1 cellular context compared by ENCODE assay signal in the genomic region with DNA sequence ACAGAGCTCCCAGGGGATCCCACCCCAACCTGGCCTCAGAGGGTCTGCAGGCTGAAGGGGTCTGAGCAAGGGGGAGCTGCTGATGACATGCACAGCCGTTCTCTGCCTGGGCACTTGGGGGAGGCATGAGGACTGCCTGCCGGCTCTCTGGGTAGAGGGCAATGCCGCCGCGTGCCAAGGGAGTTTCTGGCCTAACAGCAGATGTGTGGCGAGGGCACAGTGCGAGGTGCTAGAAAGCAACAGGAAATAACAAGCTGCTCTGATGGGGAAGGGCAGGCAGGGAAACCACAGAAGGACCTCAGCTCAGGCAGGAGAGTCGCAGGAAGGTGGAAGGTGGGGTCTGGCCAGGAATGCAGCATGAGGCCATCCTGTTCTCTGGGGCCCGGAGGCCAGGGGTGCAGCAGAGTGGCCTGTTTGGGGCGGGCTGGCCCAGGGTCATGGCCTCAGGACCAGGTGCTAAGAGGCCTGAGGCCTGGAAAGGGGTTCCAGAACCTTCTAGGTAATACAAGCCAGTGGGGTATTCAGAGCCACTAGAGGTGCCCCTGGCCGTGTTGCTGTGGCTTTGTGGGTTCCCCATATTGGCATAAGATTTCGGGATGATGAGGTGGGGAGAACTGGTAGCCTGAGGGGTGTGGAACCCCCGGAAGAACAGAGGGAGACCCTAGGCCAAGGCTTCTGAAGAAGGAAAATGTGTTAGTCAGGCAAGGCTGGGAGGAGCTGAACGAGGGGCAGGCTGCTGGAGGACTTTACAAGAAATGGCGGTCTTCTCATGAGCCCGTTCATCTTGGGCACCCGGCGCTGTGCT.
TF ChIP-seq lines count a peak whose summit lies in the region.

No MANE protein-coding gene starts in this region.

TF ChIP-seq in GM23338, 12 proteins besides CTCF, POLR2A, EP300 and RAD21 (continued from another document):
- TF ChIP-seq, protein P1, sequence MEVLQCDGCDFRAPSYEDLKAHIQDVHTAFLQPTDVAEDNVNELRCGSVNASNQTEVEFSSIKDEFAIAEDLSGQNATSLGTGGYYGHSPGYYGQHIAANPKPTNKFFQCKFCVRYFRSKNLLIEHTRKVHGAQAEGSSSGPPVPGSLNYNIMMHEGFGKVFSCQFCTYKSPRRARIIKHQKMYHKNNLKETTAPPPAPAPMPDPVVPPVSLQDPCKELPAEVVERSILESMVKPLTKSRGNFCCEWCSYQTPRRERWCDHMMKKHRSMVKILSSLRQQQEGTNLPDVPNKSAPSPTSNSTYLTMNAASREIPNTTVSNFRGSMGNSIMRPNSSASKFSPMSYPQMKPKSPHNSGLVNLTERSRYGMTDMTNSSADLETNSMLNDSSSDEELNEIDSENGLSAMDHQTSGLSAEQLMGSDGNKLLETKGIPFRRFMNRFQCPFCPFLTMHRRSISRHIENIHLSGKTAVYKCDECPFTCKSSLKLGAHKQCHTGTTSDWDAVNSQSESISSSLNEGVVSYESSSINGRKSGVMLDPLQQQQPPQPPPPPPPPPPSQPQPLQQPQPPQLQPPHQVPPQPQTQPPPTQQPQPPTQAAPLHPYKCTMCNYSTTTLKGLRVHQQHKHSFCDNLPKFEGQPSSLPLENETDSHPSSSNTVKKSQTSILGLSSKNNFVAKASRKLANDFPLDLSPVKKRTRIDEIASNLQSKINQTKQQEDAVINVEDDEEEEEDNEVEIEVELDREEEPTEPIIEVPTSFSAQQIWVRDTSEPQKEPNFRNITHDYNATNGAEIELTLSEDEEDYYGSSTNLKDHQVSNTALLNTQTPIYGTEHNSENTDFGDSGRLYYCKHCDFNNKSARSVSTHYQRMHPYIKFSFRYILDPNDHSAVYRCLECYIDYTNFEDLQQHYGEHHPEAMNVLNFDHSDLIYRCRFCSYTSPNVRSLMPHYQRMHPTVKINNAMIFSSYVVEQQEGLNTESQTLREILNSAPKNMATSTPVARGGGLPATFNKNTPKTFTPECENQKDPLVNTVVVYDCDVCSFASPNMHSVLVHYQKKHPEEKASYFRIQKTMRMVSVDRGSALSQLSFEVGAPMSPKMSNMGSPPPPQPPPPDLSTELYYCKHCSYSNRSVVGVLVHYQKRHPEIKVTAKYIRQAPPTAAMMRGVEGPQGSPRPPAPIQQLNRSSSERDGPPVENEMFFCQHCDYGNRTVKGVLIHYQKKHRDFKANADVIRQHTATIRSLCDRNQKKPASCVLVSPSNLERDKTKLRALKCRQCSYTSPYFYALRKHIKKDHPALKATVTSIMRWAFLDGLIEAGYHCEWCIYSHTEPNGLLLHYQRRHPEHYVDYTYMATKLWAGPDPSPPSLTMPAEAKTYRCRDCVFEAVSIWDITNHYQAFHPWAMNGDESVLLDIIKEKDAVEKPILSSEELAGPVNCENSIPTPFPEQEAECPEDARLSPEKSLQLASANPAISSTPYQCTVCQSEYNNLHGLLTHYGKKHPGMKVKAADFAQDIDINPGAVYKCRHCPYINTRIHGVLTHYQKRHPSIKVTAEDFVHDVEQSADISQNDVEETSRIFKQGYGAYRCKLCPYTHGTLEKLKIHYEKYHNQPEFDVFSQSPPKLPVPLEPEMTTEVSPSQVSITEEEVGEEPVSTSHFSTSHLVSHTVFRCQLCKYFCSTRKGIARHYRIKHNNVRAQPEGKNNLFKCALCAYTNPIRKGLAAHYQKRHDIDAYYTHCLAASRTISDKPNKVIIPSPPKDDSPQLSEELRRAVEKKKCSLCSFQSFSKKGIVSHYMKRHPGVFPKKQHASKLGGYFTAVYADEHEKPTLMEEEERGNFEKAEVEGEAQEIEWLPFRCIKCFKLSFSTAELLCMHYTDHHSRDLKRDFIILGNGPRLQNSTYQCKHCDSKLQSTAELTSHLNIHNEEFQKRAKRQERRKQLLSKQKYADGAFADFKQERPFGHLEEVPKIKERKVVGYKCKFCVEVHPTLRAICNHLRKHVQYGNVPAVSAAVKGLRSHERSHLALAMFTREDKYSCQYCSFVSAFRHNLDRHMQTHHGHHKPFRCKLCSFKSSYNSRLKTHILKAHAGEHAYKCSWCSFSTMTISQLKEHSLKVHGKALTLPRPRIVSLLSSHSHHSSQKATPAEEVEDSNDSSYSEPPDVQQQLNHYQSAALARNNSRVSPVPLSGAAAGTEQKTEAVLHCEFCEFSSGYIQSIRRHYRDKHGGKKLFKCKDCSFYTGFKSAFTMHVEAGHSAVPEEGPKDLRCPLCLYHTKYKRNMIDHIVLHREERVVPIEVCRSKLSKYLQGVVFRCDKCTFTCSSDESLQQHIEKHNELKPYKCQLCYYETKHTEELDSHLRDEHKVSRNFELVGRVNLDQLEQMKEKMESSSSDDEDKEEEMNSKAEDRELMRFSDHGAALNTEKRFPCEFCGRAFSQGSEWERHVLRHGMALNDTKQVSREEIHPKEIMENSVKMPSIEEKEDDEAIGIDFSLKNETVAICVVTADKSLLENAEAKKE (CRISPR knock-in tag; IDR thresholded peaks at IDR 0.05), result no peak
- TF ChIP-seq ZNF331 (CRISPR knock-in tag; IDR thresholded peaks at IDR 0.05; ENCODE audit: low read depth), result no peak
- TF ChIP-seq NANOG (IDR thresholded peaks at IDR 0.05; ENCODE audit: borderline replicate concordance), result no peak
- TF ChIP-seq, protein P2, sequence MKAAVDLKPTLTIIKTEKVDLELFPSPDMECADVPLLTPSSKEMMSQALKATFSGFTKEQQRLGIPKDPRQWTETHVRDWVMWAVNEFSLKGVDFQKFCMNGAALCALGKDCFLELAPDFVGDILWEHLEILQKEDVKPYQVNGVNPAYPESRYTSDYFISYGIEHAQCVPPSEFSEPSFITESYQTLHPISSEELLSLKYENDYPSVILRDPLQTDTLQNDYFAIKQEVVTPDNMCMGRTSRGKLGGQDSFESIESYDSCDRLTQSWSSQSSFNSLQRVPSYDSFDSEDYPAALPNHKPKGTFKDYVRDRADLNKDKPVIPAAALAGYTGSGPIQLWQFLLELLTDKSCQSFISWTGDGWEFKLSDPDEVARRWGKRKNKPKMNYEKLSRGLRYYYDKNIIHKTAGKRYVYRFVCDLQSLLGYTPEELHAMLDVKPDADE (IDR thresholded peaks at IDR 0.05), result no peak
- no peak for TF ChIP-seq EZH2phosphoT487 (IDR thresholded peaks at IDR 0.05; ENCODE audit: unreplicated experiment)
- no peak for TF ChIP-seq POLR2AphosphoS5 (IDR thresholded peaks at IDR 0.05; ENCODE audit: low read depth)
- TF ChIP-seq EZH2 (IDR thresholded peaks at IDR 0.05; ENCODE audit: low read depth, unreplicated experiment), result no peak
- TF ChIP-seq CREB1 (CRISPR knock-in tag; IDR thresholded peaks at IDR 0.05; ENCODE audit: low read depth), result no peak
TF ChIP-seq in GM23338: peak in this region for 0.
